ENCODE assay signal across 20 cellular contexts in the genomic region with DNA sequence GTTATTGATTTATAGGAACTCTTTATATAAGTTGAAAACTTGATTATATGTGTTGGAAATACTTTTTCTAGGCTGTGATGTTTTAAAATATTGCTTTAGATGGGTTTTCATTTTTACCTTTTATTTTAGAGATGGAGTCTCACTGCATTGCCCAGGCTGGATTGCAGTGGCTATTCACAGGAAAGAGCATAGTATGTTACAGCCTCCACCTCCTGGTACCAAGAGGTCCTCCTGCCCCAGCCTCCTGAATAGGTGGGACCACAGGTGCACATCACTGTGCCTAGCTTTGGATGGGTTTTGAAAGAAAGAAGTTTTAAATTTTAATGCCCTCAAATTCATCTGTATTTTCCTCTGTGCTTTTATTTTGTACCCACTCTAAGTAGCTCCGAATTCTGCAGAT.
DNase-seq lines count a peak whose midpoint lies in the region; ATAC-seq, FAIRE-seq and TF ChIP-seq lines count a peak whose summit lies in the region.
"Had no signal": no experiment of that assay in that cellular context is flagged by ENCODE, and none has a peak within 500 bp of the region (broad histone marks: within the 10 kb centered on the region; RNA-seq: fewer than 3 reads in every experiment).

No MANE protein-coding gene starts in this region.

- intact Hi-C loops in activated CD8-positive, alpha-beta T cell treated with anti-CD3 and anti-CD28 coated beads for 36 hours (cut with micrococcal nuclease): no loop called here

- no peaks in the 10 kb centered on the region for H3K27me3 ChIP-seq in brain microvascular endothelial cell (replicated peaks)

- H3K4me1 Mint-ChIP-seq in osteocyte (ENCODE audit: unreplicated experiment): peaks cover 42% of the 10 kb centered on the region
- H3K4me1 Mint-ChIP-seq in activated CD8-positive, alpha-beta T cell treated with anti-CD3 and anti-CD28 coated beads for 36 hours (ENCODE audit: low read depth): peaks cover 14% of the 10 kb centered on the region
- peaks cover 4% of the 10 kb centered on the region for H3K4me1 Mint-ChIP-seq in T-helper 2 cell treated with Interferon-gamma antibody and Interleukin-4, amounts not matched to agents 5 μg/mL and 100 μg/mL, for 36 hours (ENCODE audit: low read depth)

- no peaks in the 10 kb centered on the region for H3K36me3 ChIP-seq in HEK293 (ENCODE audit: control insufficient read depth in 2 of 2, insufficient read depth in 1 of 2, low read length in 2 of 2)
- H3K36me3 ChIP-seq in brain microvascular endothelial cell (replicated peaks): no peaks in the 10 kb centered on the region

- no peak for TF ChIP-seq RAD21 in A549 (conservative IDR thresholded peaks at IDR 0.05 in 1 of 2, IDR thresholded peaks at IDR 0.05 in 1 of 2)

- TF ChIP-seq EP300 in A549 (IDR thresholded peaks at IDR 0.05): no peak

- H3K4me3 Mint-ChIP-seq in osteocyte (ENCODE audit: unreplicated experiment): no peak overlapping the region
- no peak overlapping the region for H3K4me3 Mint-ChIP-seq in activated CD8-positive, alpha-beta T cell treated with anti-CD3 and anti-CD28 coated beads for 36 hours
- no peak overlapping the region for H3K4me3 Mint-ChIP-seq in T-helper 2 cell treated with Interferon-gamma antibody and Interleukin-4, amounts not matched to agents 5 μg/mL and 100 μg/mL, for 36 hours
- H3K4me3 Mint-ChIP-seq: CD14-positive monocyte had no signal

- TF ChIP-seq CTCF in A549 (IDR thresholded peaks at IDR 0.05) (no peak), HEK293 (tag by site-specific recombination; IDR thresholded peaks at IDR 0.05) (no peak), brain microvascular endothelial cell (IDR thresholded peaks at IDR 0.05; ENCODE audit: low read depth, low read length, missing control alignments) (no peak), osteocyte (IDR thresholded peaks at IDR 0.05) (no peak)
- TF ChIP-seq CTCF in activated CD8-positive, alpha-beta T cell treated with anti-CD3 and anti-CD28 coated beads for 36 hours (IDR thresholded peaks at IDR 0.05): no peak

- FAIRE-seq in A549 (lab: Jason Lieb, UNC): no peak
- FAIRE-seq: A204.1, GM19239 had no signal

- peak overlapping the region; percentile 16 for H3K27ac Mint-ChIP-seq in osteocyte (ENCODE audit: unreplicated experiment)
- no peak overlapping the region for H3K27ac Mint-ChIP-seq in activated CD8-positive, alpha-beta T cell treated with anti-CD3 and anti-CD28 coated beads for 36 hours
- H3K27ac Mint-ChIP-seq in T-helper 2 cell treated with Interferon-gamma antibody and Interleukin-4, amounts not matched to agents 5 μg/mL and 100 μg/mL, for 36 hours: no peak overlapping the region
- H3K27ac Mint-ChIP-seq: CD14-positive monocyte had no signal

- DNase-seq in A549 (ENCODE audit: low read depth in 1 of 2, low spot score in 1 of 2) (no peak), brain microvascular endothelial cell (no peak), osteocyte (ENCODE audit: extremely low spot score, unreplicated experiment) (no peak), SK-N-DZ (ENCODE audit: low spot score) (no peak)
- no peak for DNase-seq in activated CD8-positive, alpha-beta T cell treated with anti-CD3 and anti-CD28 coated beads for 36 hours
- DNase-seq in T-helper 2 cell treated with Interferon-gamma antibody and Interleukin-4, amounts not matched to agents 5 μg/mL and 100 μg/mL, for 36 hours (ENCODE audit: low spot score): no peak
- DNase-seq: Caco-2, DMS53, H7, MV-4-11, NCI-H1417, NCI-H187 treated with DMSO at 0.1 percent for 48 hours, NCI-H345, NCI-H526 treated with DMSO at 0.1 percent for 48 hours, RPMI8226 had no signal

- TF ChIP-seq POLR2A in A549 (IDR thresholded peaks at IDR 0.05; ENCODE audit: low read length): no peak

- H3K4me1 ChIP-seq in A549 (peaks cover 80% of the 10 kb centered on the region), HEK293 (ENCODE audit: control insufficient read depth, insufficient read depth, low read length) (peaks cover 38% of the 10 kb centered on the region)

- H3K27ac ChIP-seq in A549 (peak overlapping the region; percentile 78 to 89), HEK293 (ENCODE audit: extremely low read depth, low read depth, low read length) (no peak overlapping the region), brain microvascular endothelial cell (peak overlapping the region; percentile 87)

- H3K4me3 ChIP-seq in A549 (no peak overlapping the region), HEK293 (ENCODE audit: low read depth, low read length) (no peak overlapping the region), brain microvascular endothelial cell (ENCODE audit: low read depth, low read length) (no peak overlapping the region)

- H3K36me3 Mint-ChIP-seq in osteocyte (ENCODE audit: unreplicated experiment): peaks cover 3% of the 10 kb centered on the region
- H3K36me3 Mint-ChIP-seq in activated CD8-positive, alpha-beta T cell treated with anti-CD3 and anti-CD28 coated beads for 36 hours (ENCODE audit: low read depth): no peaks in the 10 kb centered on the region
- H3K36me3 Mint-ChIP-seq in T-helper 2 cell treated with Interferon-gamma antibody and Interleukin-4, amounts not matched to agents 5 μg/mL and 100 μg/mL, for 36 hours (ENCODE audit: low read depth): no peaks in the 10 kb centered on the region

- no peak for ATAC-seq in A549
- no peak for ATAC-seq in activated CD8-positive, alpha-beta T cell treated with anti-CD3 and anti-CD28 coated beads for 36 hours
- ATAC-seq in HG03432 (IDR thresholded peaks at IDR 0.05; ENCODE audit: unreplicated experiment): no peak

- peak overlapping the region; percentile 91; the same call in 2 of the 3 replicates for H3K4me2 ChIP-seq in A549

- in situ Hi-C loops in brain microvascular endothelial cell (cut with HindIII; ENCODE audit: low pct_ligation_motif_present, low sequenced_read_pairs): no loop called here

- no peaks in the 10 kb centered on the region for H3K9me3 Mint-ChIP-seq in osteocyte (ENCODE audit: unreplicated experiment)
- H3K9me3 Mint-ChIP-seq in activated CD8-positive, alpha-beta T cell treated with anti-CD3 and anti-CD28 coated beads for 36 hours: no peaks in the 10 kb centered on the region
- no peaks in the 10 kb centered on the region for H3K9me3 Mint-ChIP-seq in T-helper 2 cell treated with Interferon-gamma antibody and Interleukin-4, amounts not matched to agents 5 μg/mL and 100 μg/mL, for 36 hours
- H3K9me3 Mint-ChIP-seq: CD14-positive monocyte had no signal

- H3K9me3 ChIP-seq in A549: no peaks in the 10 kb centered on the region
- H3K9me3 ChIP-seq in HEK293 (ENCODE audit: control insufficient read depth, insufficient read depth, low read depth, low read length): no peaks in the 10 kb centered on the region
- H3K9me3 ChIP-seq: Caco-2 had no signal

- CTCF ChIA-PET in A549 (lab: Yijun Ruan, JAX) (interaction anchor here (1.3 kb wide), 1 partner anchor 17 kb away, joined by 5 read pairs; no protein-coding TSS in a partner anchor), HEK293 (lab: Yijun Ruan, JAX) (no interaction called here)
- CTCF ChIA-PET in activated CD8-positive, alpha-beta T cell treated with anti-CD3 and anti-CD28 coated beads for 36 hours (lab: Charles Lee): no interaction called here

- POLR2A ChIA-PET in A549 (lab: Yijun Ruan, JAX): interaction anchor here (1.0 kb wide), 1 partner anchor 18 kb away, joined by 6 read pairs; no protein-coding TSS in a partner anchor
- POLR2A ChIA-PET in HEK293 (lab: Yijun Ruan, JAX): interaction anchor here (1.2 kb wide), 1 partner anchor 18 kb away, joined by 5 read pairs; no protein-coding TSS in a partner anchor
- POLR2A ChIA-PET in activated CD8-positive, alpha-beta T cell treated with anti-CD3 and anti-CD28 coated beads for 36 hours (lab: Charles Lee): no interaction called here

- WGBS in A549 (ENCODE audit: missing lambda C conversion rate): 87% methylated on average over 1 of the region's 1 CpG

- no peaks in the 10 kb centered on the region for H3K27me3 Mint-ChIP-seq in osteocyte (ENCODE audit: unreplicated experiment)
- H3K27me3 Mint-ChIP-seq in activated CD8-positive, alpha-beta T cell treated with anti-CD3 and anti-CD28 coated beads for 36 hours: peaks cover 5% of the 10 kb centered on the region
- H3K27me3 Mint-ChIP-seq in T-helper 2 cell treated with Interferon-gamma antibody and Interleukin-4, amounts not matched to agents 5 μg/mL and 100 μg/mL, for 36 hours (ENCODE audit: low read depth): peaks cover 16% of the 10 kb centered on the region

TF ChIP-seq in A549, 52 proteins besides CTCF, POLR2A, EP300 and RAD21 (continues in another document):
- TF ChIP-seq, protein P1, sequence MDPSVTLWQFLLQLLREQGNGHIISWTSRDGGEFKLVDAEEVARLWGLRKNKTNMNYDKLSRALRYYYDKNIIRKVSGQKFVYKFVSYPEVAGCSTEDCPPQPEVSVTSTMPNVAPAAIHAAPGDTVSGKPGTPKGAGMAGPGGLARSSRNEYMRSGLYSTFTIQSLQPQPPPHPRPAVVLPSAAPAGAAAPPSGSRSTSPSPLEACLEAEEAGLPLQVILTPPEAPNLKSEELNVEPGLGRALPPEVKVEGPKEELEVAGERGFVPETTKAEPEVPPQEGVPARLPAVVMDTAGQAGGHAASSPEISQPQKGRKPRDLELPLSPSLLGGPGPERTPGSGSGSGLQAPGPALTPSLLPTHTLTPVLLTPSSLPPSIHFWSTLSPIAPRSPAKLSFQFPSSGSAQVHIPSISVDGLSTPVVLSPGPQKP (IDR thresholded peaks at IDR 0.05; ENCODE audit: low read depth, low read length): no peak
- TF ChIP-seq HOXB5 (CRISPR knock-in tag; IDR thresholded peaks at IDR 0.05) (no peak), EHMT2 (IDR thresholded peaks at IDR 0.05; ENCODE audit: low read depth) (no peak), GATA3 (IDR thresholded peaks at IDR 0.05; ENCODE audit: borderline replicate concordance) (no peak), FOXS1 (CRISPR knock-in tag; IDR thresholded peaks at IDR 0.05) (no peak), ZC3H11A (IDR thresholded peaks at IDR 0.05) (no peak)

TF ChIP-seq in HEK293, 187 proteins besides CTCF, POLR2A, EP300 and RAD21:
- peak; percentile 82 for TF ChIP-seq ZNF121 (tag by site-specific recombination; IDR thresholded peaks at IDR 0.05)
- TF ChIP-seq ZNF747 (tag by site-specific recombination; IDR thresholded peaks at IDR 0.05): no peak
